ENCODE assay signal across 9 cellular contexts in the genomic region with DNA sequence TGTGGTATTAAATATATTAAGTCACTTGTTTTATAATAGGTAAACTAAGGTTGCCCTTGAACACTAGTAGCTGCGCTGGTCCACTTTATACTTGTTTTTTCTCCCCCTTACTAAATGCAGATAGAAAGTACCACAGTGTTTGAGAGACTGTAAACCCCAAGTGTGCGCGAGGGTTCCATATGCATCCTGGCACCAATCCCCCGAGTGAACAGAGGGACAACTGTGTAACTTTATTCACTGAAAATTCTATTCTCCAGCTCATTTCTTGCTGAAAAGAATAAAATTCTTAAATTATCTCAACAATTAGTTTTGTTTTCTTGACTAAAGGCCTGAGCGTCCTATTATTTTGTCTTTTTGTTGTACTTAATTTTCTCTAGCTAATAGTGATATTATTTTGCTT. TPM values are rescaled to one million over a fixed set of nuclear protein-coding genes. Genes with fewer than 3 reads are reported as not detected.
DNase-seq lines count a peak whose midpoint lies in the region; ATAC-seq and TF ChIP-seq lines count a peak whose summit lies in the region.
"Had no signal": no experiment of that assay in that cellular context is flagged by ENCODE, and none has a peak within 500 bp of the region (broad histone marks: within the 10 kb centered on the region; RNA-seq: fewer than 3 reads in every experiment).

No MANE protein-coding gene starts in this region.

- no peaks in the 10 kb centered on the region for H4K20me1 ChIP-seq in fibroblast of lung (ENCODE audit: control insufficient read depth, extremely low read depth, insufficient read depth, low read length)

- H3K9me3 ChIP-seq in SJSA1 (replicated peaks): no peaks in the 10 kb centered on the region
- no peaks in the 10 kb centered on the region for H3K9me3 ChIP-seq in fibroblast of lung (ENCODE audit: control insufficient read depth, insufficient read depth, low read depth, low read length)
- H3K9me3 ChIP-seq in psoas muscle: no peaks in the 10 kb centered on the region

- ATAC-seq in psoas muscle: no peak

- H3K9ac ChIP-seq in fibroblast of lung (ENCODE audit: insufficient read depth, low read length): no peak overlapping the region

- H3K4me3 ChIP-seq in GM06990 (replicated peaks; ENCODE audit: low read depth, low read length) (peak overlapping the region; percentile 88), SJSA1 (peak overlapping the region; percentile 80), fibroblast of lung (replicated peaks in 1 of 4; ENCODE audit: control extremely low read depth in 1 of 4, insufficient read depth in 1 of 4, low read depth in 3 of 4, low read length in 4 of 4) (peak overlapping the region; percentile 78 to 96 (median 92)), psoas muscle (peak overlapping the region; percentile 87)

- TF ChIP-seq CTCF in GM06990 (IDR thresholded peaks at IDR 0.05; ENCODE audit: insufficient read depth, low read length, poor library complexity, severe bottlenecking) (no peak), fibroblast of lung (conservative IDR thresholded peaks at IDR 0.05 in 1 of 2, IDR thresholded peaks at IDR 0.05 in 1 of 2; ENCODE audit: low read depth in 1 of 2, low read length in 2 of 2) (no peak), psoas muscle (IDR thresholded peaks at IDR 0.05) (no peak)

- WGBS in psoas muscle, 3 donors: 74 to 80% (median 75%) methylated on average over 5 of the region's 5 CpGs

- H3K27ac ChIP-seq in SJSA1 (no peak overlapping the region), fibroblast of lung (ENCODE audit: insufficient read depth, low read length) (no peak overlapping the region), psoas muscle (peak overlapping the region; percentile 99)

- peaks cover 7% of the 10 kb centered on the region for H3K4me1 ChIP-seq in SJSA1 (replicated peaks)
- H3K4me1 ChIP-seq in fibroblast of lung (ENCODE audit: control insufficient read depth, extremely low read depth, insufficient read depth, low read length): peaks cover 4% of the 10 kb centered on the region
- H3K4me1 ChIP-seq in psoas muscle: peaks cover 45% of the 10 kb centered on the region

- H3K4me2 ChIP-seq in fibroblast of lung (ENCODE audit: extremely low read depth, insufficient read depth, low read length): peak overlapping the region; percentile 83

- H3K79me2 ChIP-seq in fibroblast of lung (ENCODE audit: control insufficient read depth, insufficient read depth, low read length): peaks cover 43% of the 10 kb centered on the region

- intact Hi-C loops in psoas muscle (cut with DNase I): loop anchor here in 1 of 2 donors (5.0 to 10.0 kb wide), 2 partner anchors 97 to 559 kb away; a partner anchor contains a TSS

- H3K36me3 ChIP-seq in GM06990 (ENCODE audit: control insufficient read depth, insufficient read depth, low read length): peaks cover 10% of the 10 kb centered on the region
- H3K36me3 ChIP-seq in SJSA1: peaks cover 68% of the 10 kb centered on the region
- peaks cover 10% of the 10 kb centered on the region for H3K36me3 ChIP-seq in fibroblast of lung (ENCODE audit: control insufficient read depth, insufficient read depth, low read length)
- H3K36me3 ChIP-seq in psoas muscle (ENCODE audit: insufficient read depth in 1 of 2, low read depth in 1 of 2): peaks cover 8 to 48% of the 10 kb centered on the region in 2 donors

- no peak for DNase-seq in GM06990 (ENCODE audit: extremely low read depth, insufficient read length)
- peak in 1 of 2 experiments; percentile 9 for DNase-seq in SJSA1 (ENCODE audit: low read depth in 1 of 2, low spot score in 2 of 2)
- no peak for DNase-seq in fibroblast of lung (ENCODE audit: low read depth in 2 of 2)
- DNase-seq in psoas muscle: no peak
- DNase-seq in AG20443 (ENCODE audit: low spot score): no peak
- DNase-seq in stimulated activated CD4-positive, alpha-beta T cell treated with anti-CD3 and anti-CD28 coated beads, Interleukin-2, amount 100 ng/mL, for 48 hours: no peak
- DNase-seq in H4 (ENCODE audit: low spot score): no peak
- no peak for DNase-seq in stimulated activated CD4-positive, alpha-beta T cell treated with anti-CD3 and anti-CD28 coated beads, Interleukin-2, amount 100 ng/mL, for 24 hours

- H3K27me3 ChIP-seq in GM06990 (replicated peaks; ENCODE audit: control insufficient read depth, insufficient read depth, low read length) (no peaks in the 10 kb centered on the region), SJSA1 (replicated peaks) (no peaks in the 10 kb centered on the region), fibroblast of lung (ENCODE audit: control insufficient read depth, insufficient read depth, low read length) (no peaks in the 10 kb centered on the region), psoas muscle (ENCODE audit: insufficient read depth in 3 of 3, low read length in 2 of 3) (no peaks in the 10 kb centered on the region)

- no peak overlapping the region for H2AFZ ChIP-seq in fibroblast of lung (ENCODE audit: low read length)

RNA-seq across cellular contexts. Expression of a gene that starts 1.9 kb away (rescaled TPM):
- total RNA-seq in SJSA1 (2014; rRNA removed; shearing (Covaris generic)): 34.5 and 39.0 TPM in 2 replicates
- total RNA-seq in fibroblast of lung (123 and 128 TPM in 2 replicates), psoas muscle (10 to 100 TPM in 3 of 4 donors, 1 to 10 TPM in 1; 9.6 to 35.7 (median 20.6) TPM)
- polyA plus RNA-seq in fibroblast of lung (21.2 and 37.9 TPM in 2 replicates), psoas muscle (10 to 100 TPM; 15.4 to 36.5 (median 17.6) TPM)
- 12.8 and 21.4 TPM in 2 replicates for polyA plus RNA-seq in fibroblast of lung (2012)
- 5.2 and 7.0 TPM in 2 replicates for polyA minus RNA-seq in fibroblast of lung (ENCODE audit: low replicate concordance)
- total RNA-seq in H4 (2014; rRNA removed; shearing (Covaris generic)): 23.1 and 31.2 TPM in 2 replicates

RNA-seq across cellular contexts. Expression of a gene that starts 13.1 kb away (rescaled TPM):
- total RNA-seq in SJSA1 (2014; rRNA removed; shearing (Covaris generic)): 34.0 and 49.7 TPM in 2 replicates
- total RNA-seq in fibroblast of lung: 42.4 and 55.0 TPM in 2 replicates
- polyA plus RNA-seq in fibroblast of lung: 36.2 and 41.6 TPM in 2 replicates
- 38.3 and 44.2 TPM in 2 replicates for polyA plus RNA-seq in fibroblast of lung (2012)
- polyA minus RNA-seq in fibroblast of lung (ENCODE audit: low replicate concordance): not detected in 2 replicates
- total RNA-seq in psoas muscle: 10 to 100 TPM; 23.9 to 44.5 (median 30.0) TPM
- polyA plus RNA-seq in psoas muscle: 10 to 100 TPM; 48.5 to 92.9 (median 64.2) TPM
- 45.7 and 46.9 TPM in 2 replicates for total RNA-seq in H4 (2014; rRNA removed; shearing (Covaris generic))

RNA-seq across cellular contexts. Expression of a gene that starts 26.9 kb away (rescaled TPM):
- total RNA-seq in SJSA1 (2014; rRNA removed; shearing (Covaris generic)): not detected in 2 replicates
- not detected in 2 replicates for total RNA-seq in fibroblast of lung
- polyA plus RNA-seq in fibroblast of lung: not detected in 2 replicates
- polyA plus RNA-seq in fibroblast of lung (2012): not detected in 2 replicates
- not detected in 2 replicates for polyA minus RNA-seq in fibroblast of lung (ENCODE audit: low replicate concordance)
- total RNA-seq in psoas muscle: under 1 TPM in 1 of 4 donors, not detected in 3; 0.12 TPM
- polyA plus RNA-seq in psoas muscle: not detected
- not detected in 2 replicates for total RNA-seq in H4 (2014; rRNA removed; shearing (Covaris generic))
- total RNA-seq: subcutaneous adipose tissue had no signal
